ENCODE assay signal across 21 cellular contexts in genomic region chr4:144402999-144403398, GRCh38.
DNase-seq lines count a peak whose midpoint lies in the region; ATAC-seq, FAIRE-seq and TF ChIP-seq lines count a peak whose summit lies in the region.
"Had no signal": no experiment of that assay in that cellular context is flagged by ENCODE, and none has a peak within 500 bp of the region (broad histone marks: within the 10 kb centered on the region; RNA-seq: fewer than 3 reads in every experiment).

No MANE protein-coding gene starts in this region.

- H3K27ac ChIP-seq in OCI-LY3 (ENCODE audit: low read length) (no peak overlapping the region), Karpas-422 (ENCODE audit: low read length) (no peak overlapping the region)
- H3K27ac ChIP-seq: A549 had no signal

- intact Hi-C loops in lower leg skin (cut with DNase I; ENCODE audit: low total_unique reads) = no loop called here

- H3K9ac ChIP-seq in OCI-LY3 (ENCODE audit: low read length) (no peak overlapping the region), Karpas-422 (ENCODE audit: low read length) (no peak overlapping the region)

- no peaks in the 10 kb centered on the region for H3K36me3 ChIP-seq in OCI-LY3 (replicated peaks; ENCODE audit: low read depth, low read length)
- no peaks in the 10 kb centered on the region for H3K36me3 ChIP-seq in Karpas-422 (ENCODE audit: insufficient read depth, low read length)

- no peak for DNase-seq in Karpas-422
- no peak for DNase-seq in lower leg skin (ENCODE audit: low spot score in 2 of 2)
- no peak for DNase-seq in NCI-H82 (lab: John Stamatoyannopoulos, UW)
- DNase-seq: 8988T; ACHN; C1 segment of cervical spinal cord; Calu3; CD4-positive, alpha-beta memory T cell; COR-L47; DMS53; DMS79 treated with DMSO at 0.1 percent for 48 hours; GF-D8; H9 had no signal

- ATAC-seq in GM18868 (IDR thresholded peaks at IDR 0.05; ENCODE audit: unreplicated experiment) = peak; percentile 55
- ATAC-seq: A549, GM23338, HCT116 had no signal

- no peak overlapping the region for H3K4me3 ChIP-seq in OCI-LY3 (ENCODE audit: low read length)
- H3K4me3 ChIP-seq in Karpas-422 (ENCODE audit: low read length) = no peak overlapping the region
- no peak overlapping the region for H3K4me3 ChIP-seq in lower leg skin (ENCODE audit: low read depth, poor library complexity, severe bottlenecking)
- H3K4me3 ChIP-seq: A549, GM23338 had no signal

- H3K79me2 ChIP-seq in OCI-LY3 (ENCODE audit: low read length) (no peaks in the 10 kb centered on the region), Karpas-422 (ENCODE audit: low read length) (no peaks in the 10 kb centered on the region)

- FAIRE-seq in islet of Langerhans (lab: Jason Lieb, UNC) = peak; percentile 61
- FAIRE-seq: A549, GM12892, GM19239 had no signal

- H4K20me1 ChIP-seq in OCI-LY3 (ENCODE audit: insufficient read depth, low read length) (no peaks in the 10 kb centered on the region), Karpas-422 (ENCODE audit: insufficient read depth, low read depth, low read length) (no peaks in the 10 kb centered on the region)

- H2AFZ ChIP-seq in OCI-LY3 (ENCODE audit: low read depth, low read length) (no peak overlapping the region), Karpas-422 (ENCODE audit: low read length) (no peak overlapping the region)
- H2AFZ ChIP-seq: GM23338 had no signal

- H3K4me1 ChIP-seq in OCI-LY3 (ENCODE audit: low read length) = peaks cover 25% of the 10 kb centered on the region
- no peaks in the 10 kb centered on the region for H3K4me1 ChIP-seq in Karpas-422 (ENCODE audit: low read length)

- TF ChIP-seq CTCF in OCI-LY3 (IDR thresholded peaks at IDR 0.05; ENCODE audit: low read depth, low read length) (no peak), lower leg skin (IDR thresholded peaks at IDR 0.05) (no peak)

- no peak for TF ChIP-seq POLR2A in lower leg skin (IDR thresholded peaks at IDR 0.05)

- H3K4me2 ChIP-seq in OCI-LY3 (ENCODE audit: low read length) = peak overlapping the region; percentile 28
- no peak overlapping the region for H3K4me2 ChIP-seq in Karpas-422 (ENCODE audit: low read depth, low read length, poor library complexity, severe bottlenecking)
- H3K4me2 ChIP-seq: A549, GM23338 had no signal

- 0 out of 2 replicates have a peak, but pooled peaks cover under 1% of the 10 kb centered on the region for H3K9me2 ChIP-seq in Karpas-422 (replicated peaks; ENCODE audit: insufficient read depth, low read length)

- 44 to 54% methylated on average over 1 of the region's 1 CpG for WGBS in lower leg skin, 2 donors

- H3K27me3 ChIP-seq in OCI-LY3 (ENCODE audit: low read depth, low read length) = no peaks in the 10 kb centered on the region; the same call in 1 of the 2 replicates
- no peaks in the 10 kb centered on the region for H3K27me3 ChIP-seq in Karpas-422 (ENCODE audit: low read length)

- H3K9me3 ChIP-seq in OCI-LY3 (ENCODE audit: insufficient read depth, low read length) (no peaks in the 10 kb centered on the region), Karpas-422 (ENCODE audit: low read length) (0 out of 2 replicates have a peak, but pooled peaks cover under 1% of the 10 kb centered on the region)
- H3K9me3 ChIP-seq: A549 had no signal
